In the genomic region with DNA sequence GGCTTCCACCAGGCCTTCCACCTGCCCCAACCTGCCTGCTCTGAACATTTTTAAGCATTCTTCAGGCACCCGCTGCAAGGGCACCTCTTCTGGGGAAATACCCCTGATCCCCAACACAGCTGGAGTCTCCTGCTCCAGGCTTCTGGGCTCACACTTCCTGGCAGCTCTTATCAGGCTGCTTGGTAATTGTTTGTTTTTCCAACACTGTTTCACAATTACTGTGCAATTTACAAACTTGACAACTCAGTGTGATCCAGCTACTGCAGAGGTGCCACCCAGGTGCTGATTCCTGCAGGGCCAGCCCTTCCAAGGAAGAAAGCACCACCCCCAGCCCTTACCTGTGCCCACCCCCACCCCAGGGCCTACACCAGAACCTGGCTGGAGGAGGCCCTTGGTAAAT, we compare ENCODE assay signal across 18 cellular contexts.
A peak's percentile ranks its signal among the peaks of the same experiment; 100 is the strongest.
DNase-seq lines count a peak whose midpoint lies in the region; ATAC-seq, FAIRE-seq and TF ChIP-seq lines count a peak whose summit lies in the region.
"Had no signal": no experiment of that assay in that cellular context is flagged by ENCODE, and none has a peak within 500 bp of the region (broad histone marks: within the 10 kb centered on the region; RNA-seq: fewer than 3 reads in every experiment).

No MANE protein-coding gene starts in this region.

- H3K27me3 ChIP-seq in pancreas: no peaks in the 10 kb centered on the region
- H3K27me3 ChIP-seq: spleen had no signal

- no peak for TF ChIP-seq CTCF in HEK293 (tag by site-specific recombination; IDR thresholded peaks at IDR 0.05)
- no peak for TF ChIP-seq CTCF in epithelial cell of esophagus (IDR thresholded peaks at IDR 0.05; ENCODE audit: insufficient read depth, low read depth, low read length, missing control alignments)
- TF ChIP-seq CTCF in pancreas (IDR thresholded peaks at IDR 0.05): no peak

- peaks cover 4% of the 10 kb centered on the region; the same call in 1 of the 2 replicates for H3K4me1 ChIP-seq in HEK293 (ENCODE audit: control insufficient read depth, insufficient read depth, low read length)
- H3K4me1 ChIP-seq in pancreas: peaks cover 7 to 14% (median 11%) of the 10 kb centered on the region in 3 donors
- H3K4me1 ChIP-seq: left ventricle myocardium inferior, spleen had no signal

- peak; percentile 94 to 98 (median 98) for ATAC-seq in pancreas
- ATAC-seq in HG02571 (IDR thresholded peaks at IDR 0.05; ENCODE audit: unreplicated experiment): no peak
- ATAC-seq in HG03469 (IDR thresholded peaks at IDR 0.05; ENCODE audit: unreplicated experiment): no peak
- ATAC-seq: activated CD8-positive, alpha-beta T cell treated with anti-CD3 and anti-CD28 coated beads, Interleukin-2, amount 10 ng/mL, durations not matched to agents 7 days and 5 days; GM23338 had no signal

- WGBS in pancreas, 2 donors: 13 to 18% methylated on average over 1 of the region's 1 CpG

- POLR2A ChIA-PET in HEK293 (lab: Yijun Ruan, JAX): no interaction called here

- intact Hi-C loops in pancreas (cut with DNase I): no loop called here

- no peak for FAIRE-seq in pancreas (lab: Jason Lieb, UNC)

- H3K27ac ChIP-seq in HEK293 (ENCODE audit: extremely low read depth, low read depth, low read length) (no peak overlapping the region), pancreas (peak overlapping the region in 2 of 4 donors; percentile 39 to 44)
- H3K27ac ChIP-seq: left ventricle myocardium inferior, spleen had no signal

- H3K9me3 ChIP-seq in HEK293 (ENCODE audit: control insufficient read depth, insufficient read depth, low read depth, low read length): no peaks in the 10 kb centered on the region
- H3K9me3 ChIP-seq in pancreas: no peaks in the 10 kb centered on the region
- H3K9me3 ChIP-seq: left ventricle myocardium inferior, spleen had no signal

- H3K4me3 ChIP-seq in HEK293 (ENCODE audit: low read depth, low read length) (no peak overlapping the region), epithelial cell of esophagus (ENCODE audit: low read length) (no peak overlapping the region), pancreas (no peak overlapping the region)
- H3K4me3 ChIP-seq: GM23338, left ventricle myocardium inferior, spleen had no signal

- DNase-seq in NCI-H460 (ENCODE audit: extremely low read depth, low read depth) (peak; percentile 54), epithelial cell of esophagus (ENCODE audit: low read depth) (peak; percentile 79), pancreas (peak in 4 of 6 donors; percentile 59 to 83 (median 74)), NCI-H128 (lab: John Stamatoyannopoulos, UW; ENCODE audit: unreplicated experiment) (no peak), anterior cingulate cortex (lab: John Stamatoyannopoulos, UW) (no peak)
- DNase-seq: activated CD8-positive, alpha-beta T cell treated with anti-CD3 and anti-CD28 coated beads, Interleukin-2, amount 10 ng/mL, durations not matched to agents 7 days and 5 days; activated effector memory CD4-positive, alpha-beta T cell treated with Interleukin-2 at 50 U/mL for 16 hours; CD4-positive, CD25-positive, alpha-beta regulatory T cell; head of caudate nucleus; left ventricle myocardium inferior; NCI-H526 treated with DMSO at 0.1 percent for 48 hours; SHP77; spleen; substantia nigra had no signal

- no peaks in the 10 kb centered on the region for H3K36me3 ChIP-seq in HEK293 (ENCODE audit: control insufficient read depth in 2 of 2, insufficient read depth in 1 of 2, low read length in 2 of 2)
- H3K36me3 ChIP-seq in pancreas: no peaks in the 10 kb centered on the region
- H3K36me3 ChIP-seq: left ventricle myocardium inferior, spleen had no signal

- CTCF ChIA-PET in HEK293 (lab: Yijun Ruan, JAX): interaction anchor here (0.7 kb wide), 1 partner anchor 82 kb away, joined by 3 read pairs; no protein-coding TSS in a partner anchor

TF ChIP-seq in HEK293, 187 proteins besides CTCF, POLR2A, EP300 and RAD21:
- peak; percentile 71 for TF ChIP-seq FEZF1 (tag by site-specific recombination; IDR thresholded peaks at IDR 0.05)
- peak; percentile 96 for TF ChIP-seq OSR2 (tag by site-specific recombination; IDR thresholded peaks at IDR 0.05)
- TF ChIP-seq ZBTB17 (tag by site-specific recombination; IDR thresholded peaks at IDR 0.05): peak; percentile 31; the same call in 1 of the 2 replicates
- TF ChIP-seq, protein P1, sequence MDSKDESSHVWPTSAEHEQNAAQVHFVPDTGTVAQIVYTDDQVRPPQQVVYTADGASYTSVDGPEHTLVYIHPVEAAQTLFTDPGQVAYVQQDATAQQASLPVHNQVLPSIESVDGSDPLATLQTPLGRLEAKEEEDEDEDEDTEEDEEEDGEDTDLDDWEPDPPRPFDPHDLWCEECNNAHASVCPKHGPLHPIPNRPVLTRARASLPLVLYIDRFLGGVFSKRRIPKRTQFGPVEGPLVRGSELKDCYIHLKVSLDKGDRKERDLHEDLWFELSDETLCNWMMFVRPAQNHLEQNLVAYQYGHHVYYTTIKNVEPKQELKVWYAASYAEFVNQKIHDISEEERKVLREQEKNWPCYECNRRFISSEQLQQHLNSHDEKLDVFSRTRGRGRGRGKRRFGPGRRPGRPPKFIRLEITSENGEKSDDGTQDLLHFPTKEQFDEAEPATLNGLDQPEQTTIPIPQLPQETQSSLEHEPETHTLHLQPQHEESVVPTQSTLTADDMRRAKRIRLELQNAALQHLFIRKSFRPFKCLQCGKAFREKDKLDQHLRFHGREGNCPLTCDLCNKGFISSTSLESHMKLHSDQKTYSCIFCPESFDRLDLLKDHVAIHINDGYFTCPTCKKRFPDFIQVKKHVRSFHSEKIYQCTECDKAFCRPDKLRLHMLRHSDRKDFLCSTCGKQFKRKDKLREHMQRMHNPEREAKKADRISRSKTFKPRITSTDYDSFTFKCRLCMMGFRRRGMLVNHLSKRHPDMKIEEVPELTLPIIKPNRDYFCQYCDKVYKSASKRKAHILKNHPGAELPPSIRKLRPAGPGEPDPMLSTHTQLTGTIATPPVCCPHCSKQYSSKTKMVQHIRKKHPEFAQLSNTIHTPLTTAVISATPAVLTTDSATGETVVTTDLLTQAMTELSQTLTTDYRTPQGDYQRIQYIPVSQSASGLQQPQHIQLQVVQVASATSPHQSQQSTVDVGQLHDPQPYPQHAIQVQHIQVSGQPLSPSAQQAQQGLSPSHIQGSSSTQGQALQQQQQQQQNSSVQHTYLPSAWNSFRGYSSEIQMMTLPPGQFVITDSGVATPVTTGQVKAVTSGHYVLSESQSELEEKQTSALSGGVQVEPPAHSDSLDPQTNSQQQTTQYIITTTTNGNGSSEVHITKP (tag by site-specific recombination; IDR thresholded peaks at IDR 0.05): no peak
- no peak for TF ChIP-seq ZSCAN30 (tag by site-specific recombination; IDR thresholded peaks at IDR 0.05)
- peak; percentile 64; the same call in 1 of the 2 replicates for TF ChIP-seq ZNF660 (tag by site-specific recombination; IDR thresholded peaks at IDR 0.05)
- TF ChIP-seq IKZF3 (tag by site-specific recombination; IDR thresholded peaks at IDR 0.05): peak; percentile 42; the same call in 1 of the 2 replicates
- peak; percentile 66 for TF ChIP-seq ZNF843 (tag by site-specific recombination; IDR thresholded peaks at IDR 0.05)
- TF ChIP-seq EGR2 (tag by site-specific recombination; IDR thresholded peaks at IDR 0.05; ENCODE audit: low read depth): no peak
- no peak for TF ChIP-seq ZNF558 (tag by site-specific recombination; IDR thresholded peaks at IDR 0.05)
- peak; percentile 76 for TF ChIP-seq ZBTB48 (tag by site-specific recombination; IDR thresholded peaks at IDR 0.05)
- no peak for TF ChIP-seq ZNF248 (tag by site-specific recombination; IDR thresholded peaks at IDR 0.05)
- TF ChIP-seq ZIC2 (tag by site-specific recombination; IDR thresholded peaks at IDR 0.05): peak; percentile 95
- peak; percentile 72 for TF ChIP-seq GLIS1 (tag by site-specific recombination; IDR thresholded peaks at IDR 0.05)
- TF ChIP-seq ZBTB8A (tag by site-specific recombination; IDR thresholded peaks at IDR 0.05): peak; percentile 68
- 0 out of 2 replicates have a peak, but pooled peaks have one; percentile 32 for TF ChIP-seq SP7 (tag by site-specific recombination; IDR thresholded peaks at IDR 0.05)
- TF ChIP-seq, protein P2, sequence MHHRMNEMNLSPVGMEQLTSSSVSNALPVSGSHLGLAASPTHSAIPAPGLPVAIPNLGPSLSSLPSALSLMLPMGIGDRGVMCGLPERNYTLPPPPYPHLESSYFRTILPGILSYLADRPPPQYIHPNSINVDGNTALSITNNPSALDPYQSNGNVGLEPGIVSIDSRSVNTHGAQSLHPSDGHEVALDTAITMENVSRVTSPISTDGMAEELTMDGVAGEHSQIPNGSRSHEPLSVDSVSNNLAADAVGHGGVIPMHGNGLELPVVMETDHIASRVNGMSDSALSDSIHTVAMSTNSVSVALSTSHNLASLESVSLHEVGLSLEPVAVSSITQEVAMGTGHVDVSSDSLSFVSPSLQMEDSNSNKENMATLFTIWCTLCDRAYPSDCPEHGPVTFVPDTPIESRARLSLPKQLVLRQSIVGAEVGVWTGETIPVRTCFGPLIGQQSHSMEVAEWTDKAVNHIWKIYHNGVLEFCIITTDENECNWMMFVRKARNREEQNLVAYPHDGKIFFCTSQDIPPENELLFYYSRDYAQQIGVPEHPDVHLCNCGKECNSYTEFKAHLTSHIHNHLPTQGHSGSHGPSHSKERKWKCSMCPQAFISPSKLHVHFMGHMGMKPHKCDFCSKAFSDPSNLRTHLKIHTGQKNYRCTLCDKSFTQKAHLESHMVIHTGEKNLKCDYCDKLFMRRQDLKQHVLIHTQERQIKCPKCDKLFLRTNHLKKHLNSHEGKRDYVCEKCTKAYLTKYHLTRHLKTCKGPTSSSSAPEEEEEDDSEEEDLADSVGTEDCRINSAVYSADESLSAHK (tag by site-specific recombination; IDR thresholded peaks at IDR 0.05): peak; percentile 37; the same call in 1 of the 2 replicates
- peak; percentile 54 for TF ChIP-seq ZNF341 (tag by site-specific recombination; IDR thresholded peaks at IDR 0.05; ENCODE audit: low read depth)
- TF ChIP-seq ZNF19 (tag by site-specific recombination; IDR thresholded peaks at IDR 0.05; ENCODE audit: low read depth): no peak
- TF ChIP-seq, protein P3, sequence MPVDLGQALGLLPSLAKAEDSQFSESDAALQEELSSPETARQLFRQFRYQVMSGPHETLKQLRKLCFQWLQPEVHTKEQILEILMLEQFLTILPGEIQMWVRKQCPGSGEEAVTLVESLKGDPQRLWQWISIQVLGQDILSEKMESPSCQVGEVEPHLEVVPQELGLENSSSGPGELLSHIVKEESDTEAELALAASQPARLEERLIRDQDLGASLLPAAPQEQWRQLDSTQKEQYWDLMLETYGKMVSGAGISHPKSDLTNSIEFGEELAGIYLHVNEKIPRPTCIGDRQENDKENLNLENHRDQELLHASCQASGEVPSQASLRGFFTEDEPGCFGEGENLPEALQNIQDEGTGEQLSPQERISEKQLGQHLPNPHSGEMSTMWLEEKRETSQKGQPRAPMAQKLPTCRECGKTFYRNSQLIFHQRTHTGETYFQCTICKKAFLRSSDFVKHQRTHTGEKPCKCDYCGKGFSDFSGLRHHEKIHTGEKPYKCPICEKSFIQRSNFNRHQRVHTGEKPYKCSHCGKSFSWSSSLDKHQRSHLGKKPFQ (tag by site-specific recombination; IDR thresholded peaks at IDR 0.05): peak; percentile 77

Comparison
In these comparisons a context has a peak if more than half of its experiments do, and no peak if none do; other contexts are left out.
1. DNase-seq: peak in NCI-H460 (single experiment), epithelial cell of esophagus (single experiment) and pancreas (4 of 6); none in NCI-H128 (single experiment) and anterior cingulate cortex (0 of 58).
2. ATAC-seq: peak in pancreas (4 of 4); none in HG02571 (single experiment) and HG03469 (single experiment).